Comparison of ENCODE assay signal across 9 cellular contexts in the genomic region with DNA sequence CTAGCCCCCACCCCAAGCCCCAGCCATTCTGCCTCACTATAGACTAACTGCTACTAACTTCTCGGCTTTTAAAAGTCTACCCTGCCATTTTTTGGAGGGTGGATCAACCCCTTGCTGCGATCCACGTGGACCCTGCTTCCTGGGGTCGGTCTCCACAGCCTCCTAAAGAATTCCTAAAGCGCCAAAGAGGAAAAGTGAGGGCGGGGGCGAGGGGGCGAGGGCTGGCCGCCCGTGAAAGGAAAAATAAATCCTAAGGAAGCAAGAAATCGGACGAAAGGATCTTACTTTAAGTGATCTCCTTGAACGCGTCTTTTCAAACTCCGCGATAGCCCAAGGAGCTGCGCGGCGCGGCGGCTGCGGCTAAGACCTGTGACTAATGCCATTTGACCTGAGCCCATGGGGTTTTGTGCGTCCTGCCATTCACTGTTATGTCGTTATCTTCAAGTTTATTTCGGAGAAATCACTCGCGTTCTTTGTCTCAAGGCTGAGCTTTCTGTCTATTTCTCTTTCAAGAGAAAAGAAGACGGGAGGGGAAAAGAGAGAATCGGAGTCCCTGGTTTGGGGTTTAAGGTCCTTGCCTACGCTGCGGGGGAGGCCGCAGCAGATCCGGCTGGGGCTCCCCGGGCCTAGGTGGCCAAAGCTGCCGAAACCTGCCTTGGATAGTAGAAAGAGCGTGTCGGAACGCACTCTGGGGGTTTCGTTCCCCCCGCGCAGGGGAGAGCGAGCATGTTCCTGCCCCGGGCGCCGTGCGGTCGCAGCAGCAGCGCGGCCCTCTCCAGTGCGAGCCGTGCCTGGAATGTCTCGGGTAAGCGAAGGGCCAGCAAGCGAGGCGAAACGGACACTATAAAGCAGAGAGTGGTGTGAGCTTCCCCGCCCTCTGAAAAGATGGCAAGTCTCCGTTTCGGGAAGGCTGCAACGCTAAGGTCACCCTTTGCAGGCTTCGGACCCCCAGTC. TPM values are rescaled to one million over a fixed set of nuclear protein-coding genes. Genes with fewer than 3 reads are reported as not detected.
DNase-seq lines count a peak whose midpoint lies in the region; ATAC-seq, FAIRE-seq and TF ChIP-seq lines count a peak whose summit lies in the region.
"Had no signal": no experiment of that assay in that cellular context is flagged by ENCODE, and none has a peak within 500 bp of the region (broad histone marks: within the 10 kb centered on the region; RNA-seq: fewer than 3 reads in every experiment).

No MANE protein-coding gene starts in this region.

- TF ChIP-seq POLR2A in GM12891 (IDR thresholded peaks at IDR 0.05; ENCODE audit: low read depth, low read length) = no peak

- DNase-seq in ELR (ENCODE audit: low read depth) (peak; percentile 53), SK-N-DZ (ENCODE audit: low spot score) (peak; percentile 34), fibroblast of mammary gland (ENCODE audit: low read depth) (peak; percentile 36), progenitor cell of endocrine pancreas (ENCODE audit: low spot score, unreplicated experiment) (peak; percentile 35), GM19240 (ENCODE audit: insufficient read length, low spot score) (no peak), GM12891 (ENCODE audit: insufficient read length, low spot score) (no peak), H4 (ENCODE audit: low spot score) (no peak)

- H3K4me1 Mint-ChIP-seq in progenitor cell of endocrine pancreas (ENCODE audit: low read depth) = peaks cover 8% of the 10 kb centered on the region

- H3K9me3 Mint-ChIP-seq in progenitor cell of endocrine pancreas (ENCODE audit: low read depth) = no peaks in the 10 kb centered on the region

- no peaks in the 10 kb centered on the region for H3K36me3 Mint-ChIP-seq in progenitor cell of endocrine pancreas (ENCODE audit: insufficient read depth)

- H3K27ac Mint-ChIP-seq in progenitor cell of endocrine pancreas = no peak overlapping the region

- H3K4me3 Mint-ChIP-seq in progenitor cell of endocrine pancreas (ENCODE audit: low read depth) = peak overlapping the region; percentile 10

- no peak for ATAC-seq in GM18858 (IDR thresholded peaks at IDR 0.05; ENCODE audit: unreplicated experiment)

- no peak for FAIRE-seq in GM12891 (lab: Jason Lieb, UNC)
- FAIRE-seq: TTC549 had no signal

- H3K27me3 Mint-ChIP-seq in progenitor cell of endocrine pancreas = peaks cover 94% of the 10 kb centered on the region

- no peak for TF ChIP-seq CTCF in fibroblast of mammary gland (conservative IDR thresholded peaks at IDR 0.05; ENCODE audit: control insufficient read depth, insufficient read depth, low read depth, low read length)
- no peak for TF ChIP-seq CTCF in progenitor cell of endocrine pancreas (IDR thresholded peaks at IDR 0.05; ENCODE audit: unreplicated experiment)

- no peak overlapping the region for H3K4me3 ChIP-seq in fibroblast of mammary gland (ENCODE audit: control insufficient read depth, low read depth, low read length)

TF ChIP-seq in GM12891, 5 proteins besides CTCF, POLR2A, EP300 and RAD21:
- TF ChIP-seq TAF1 (IDR thresholded peaks at IDR 0.05; ENCODE audit: low read depth, low read length) (no peak), PAX5 (IDR thresholded peaks at IDR 0.05; ENCODE audit: insufficient read depth, low read length, severe bottlenecking) (no peak), SPI1 (IDR thresholded peaks at IDR 0.05; ENCODE audit: low read depth, low read length) (no peak)
TF ChIP-seq in GM12891: peak in this region for 0.

RNA-seq across cellular contexts. Expression of gene DBX1, which starts 2.8 kb away (rescaled TPM):
- polyA plus RNA-seq in SK-N-DZ (2014; cell fraction: cytosol; rRNA removed) = not detected in 2 replicates
- not detected in 2 replicates for polyA plus RNA-seq in SK-N-DZ (2014; cell fraction: nucleus; rRNA removed)
- total RNA-seq in progenitor cell of endocrine pancreas = not detected in 2 replicates
- not detected for polyA plus RNA-seq in GM12891 (2012; ENCODE audit: low read depth, missing spikeins)
- not detected in 2 replicates for total RNA-seq in H4 (2014; rRNA removed; shearing (Covaris generic))

Comparison
In these comparisons a context has a peak if more than half of its experiments do, and no peak if none do; other contexts are left out.
1. DNase-seq: peak in ELR (single experiment), SK-N-DZ (single experiment), fibroblast of mammary gland (single experiment) and progenitor cell of endocrine pancreas (single experiment); none in GM19240 (single experiment), GM12891 (single experiment) and H4 (single experiment).